ENCODE assay signal across 11 cellular contexts in the genomic region with DNA sequence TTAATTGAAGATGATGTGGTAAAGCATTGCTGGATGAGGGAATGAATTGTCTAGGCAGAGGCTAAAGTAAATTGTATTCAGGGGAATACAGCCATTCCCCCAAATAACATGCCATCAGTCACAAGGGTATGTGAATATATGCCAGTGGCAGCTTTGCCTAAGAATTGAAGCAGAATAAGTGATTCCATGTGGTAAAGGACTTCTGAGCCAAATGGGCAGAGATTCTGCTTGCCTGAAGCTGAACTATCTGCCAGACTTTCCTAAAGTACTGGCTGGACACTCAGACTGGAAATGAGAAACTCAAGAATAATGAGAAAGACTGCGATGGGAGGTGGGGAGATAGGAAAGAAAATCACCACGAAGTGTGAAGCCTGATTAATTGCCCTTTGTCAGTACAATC. TPM values are rescaled to one million over a fixed set of nuclear protein-coding genes. Genes with fewer than 3 reads are reported as not detected.
DNase-seq lines count a peak whose midpoint lies in the region; ATAC-seq lines count a peak whose summit lies in the region.
"Had no signal": no experiment of that assay in that cellular context is flagged by ENCODE, and none has a peak within 500 bp of the region (broad histone marks: within the 10 kb centered on the region; RNA-seq: fewer than 3 reads in every experiment).

No MANE protein-coding gene starts in this region.

- H3K4me3 Mint-ChIP-seq in T-helper 1 cell treated with Interleukin-12 subunit alpha and Interleukin-12 subunit beta and Interleukin-4 antibody, amounts not matched to agents 30 μg/mL and 1 μg/mL, for 36 hours = peak overlapping the region; percentile 33
- peak overlapping the region; percentile 95 for H3K4me3 Mint-ChIP-seq in activated T-helper 17 cell treated with anti-CD3 and anti-CD28 coated beads, Interleukin-2, amount 50 U/mL, for 72 hours
- peak overlapping the region; percentile 15 to 37 for H3K4me3 Mint-ChIP-seq in stimulated activated naive CD8-positive, alpha-beta T cell treated with anti-CD3 and anti-CD28 coated beads, Interleukin-15, amount 100 ng/mL, for 72 hours
- H3K4me3 Mint-ChIP-seq: memory B cell had no signal

- no peak overlapping the region for H3K27ac Mint-ChIP-seq in T-helper 1 cell treated with Interleukin-12 subunit alpha and Interleukin-12 subunit beta and Interleukin-4 antibody, amounts not matched to agents 30 μg/mL and 1 μg/mL, for 36 hours
- H3K27ac Mint-ChIP-seq in activated T-helper 17 cell treated with anti-CD3 and anti-CD28 coated beads, Interleukin-2, amount 50 U/mL, for 72 hours = peak overlapping the region; percentile 6
- peak overlapping the region in 1 of 2 donors; percentile 47 for H3K27ac Mint-ChIP-seq in stimulated activated naive CD8-positive, alpha-beta T cell treated with anti-CD3 and anti-CD28 coated beads, Interleukin-15, amount 100 ng/mL, for 72 hours

- peaks cover 11% of the 10 kb centered on the region for H3K36me3 Mint-ChIP-seq in T-helper 1 cell treated with Interleukin-12 subunit alpha and Interleukin-12 subunit beta and Interleukin-4 antibody, amounts not matched to agents 30 μg/mL and 1 μg/mL, for 36 hours (ENCODE audit: low read depth)
- peaks cover 65% of the 10 kb centered on the region for H3K36me3 Mint-ChIP-seq in activated T-helper 17 cell treated with anti-CD3 and anti-CD28 coated beads, Interleukin-2, amount 50 U/mL, for 72 hours (ENCODE audit: low read depth)

- peaks cover 55% of the 10 kb centered on the region for H3K4me1 Mint-ChIP-seq in T-helper 1 cell treated with Interleukin-12 subunit alpha and Interleukin-12 subunit beta and Interleukin-4 antibody, amounts not matched to agents 30 μg/mL and 1 μg/mL, for 36 hours (ENCODE audit: low read depth)
- H3K4me1 Mint-ChIP-seq in activated T-helper 17 cell treated with anti-CD3 and anti-CD28 coated beads, Interleukin-2, amount 50 U/mL, for 72 hours = peaks cover 54% of the 10 kb centered on the region
- peaks cover 74% of the 10 kb centered on the region for H3K4me1 Mint-ChIP-seq in stimulated activated naive CD8-positive, alpha-beta T cell treated with anti-CD3 and anti-CD28 coated beads, Interleukin-15, amount 100 ng/mL, for 72 hours

- DNase-seq in T-helper 1 cell (no peak), globus pallidus (ENCODE audit: low spot score) (peak; percentile 41), NCI-H2029 (lab: John Stamatoyannopoulos, UW) (no peak), NCI-H1930 (lab: John Stamatoyannopoulos, UW) (no peak), AG08395 (ENCODE audit: low spot score) (no peak)
- no peak for DNase-seq in stimulated activated naive CD8-positive, alpha-beta T cell treated with anti-CD3 and anti-CD28 coated beads, Interleukin-15, amount 100 ng/mL, for 72 hours
- DNase-seq: 8988T, NCI-H1694 treated with DMSO at 0.1 percent for 48 hours had no signal

- peaks cover 6% of the 10 kb centered on the region for H3K27me3 Mint-ChIP-seq in T-helper 1 cell treated with Interleukin-12 subunit alpha and Interleukin-12 subunit beta and Interleukin-4 antibody, amounts not matched to agents 30 μg/mL and 1 μg/mL, for 36 hours (ENCODE audit: low read depth)
- no peaks in the 10 kb centered on the region for H3K27me3 Mint-ChIP-seq in activated T-helper 17 cell treated with anti-CD3 and anti-CD28 coated beads, Interleukin-2, amount 50 U/mL, for 72 hours
- H3K27me3 Mint-ChIP-seq in stimulated activated naive CD8-positive, alpha-beta T cell treated with anti-CD3 and anti-CD28 coated beads, Interleukin-15, amount 100 ng/mL, for 72 hours = no peaks in the 10 kb centered on the region
- H3K27me3 Mint-ChIP-seq: memory B cell had no signal

- H3K9me3 Mint-ChIP-seq in T-helper 1 cell treated with Interleukin-12 subunit alpha and Interleukin-12 subunit beta and Interleukin-4 antibody, amounts not matched to agents 30 μg/mL and 1 μg/mL, for 36 hours = no peaks in the 10 kb centered on the region
- no peaks in the 10 kb centered on the region for H3K9me3 Mint-ChIP-seq in activated T-helper 17 cell treated with anti-CD3 and anti-CD28 coated beads, Interleukin-2, amount 50 U/mL, for 72 hours
- no peaks in the 10 kb centered on the region for H3K9me3 Mint-ChIP-seq in stimulated activated naive CD8-positive, alpha-beta T cell treated with anti-CD3 and anti-CD28 coated beads, Interleukin-15, amount 100 ng/mL, for 72 hours
- H3K9me3 Mint-ChIP-seq: memory B cell had no signal

- ATAC-seq in activated T-helper 17 cell treated with anti-CD3 and anti-CD28 coated beads, Interleukin-2, amount 50 U/mL, for 72 hours (replicated peaks) = no peak
- ATAC-seq in stimulated activated naive CD8-positive, alpha-beta T cell treated with anti-CD3 and anti-CD28 coated beads, Interleukin-15, amount 100 ng/mL, for 72 hours = no peak

RNA-seq across cellular contexts. Expression of gene LIX1L, which starts 2.4 kb away (rescaled TPM):
- 10 to 100 TPM; 43.4 to 61.2 TPM for total RNA-seq in activated T-helper 17 cell treated with anti-CD3 and anti-CD28 coated beads, Interleukin-2, amount 50 U/mL, for 72 hours

RNA-seq across cellular contexts. Expression of gene ANKRD34A, which starts 8.9 kb away (rescaled TPM):
- 1 to 10 TPM; 4.6 to 4.8 TPM for total RNA-seq in activated T-helper 17 cell treated with anti-CD3 and anti-CD28 coated beads, Interleukin-2, amount 50 U/mL, for 72 hours

RNA-seq across cellular contexts. Expression of gene POLR3GL, which starts 9.1 kb away (rescaled TPM):
- 10 to 100 TPM; 16.9 to 26.0 TPM for total RNA-seq in activated T-helper 17 cell treated with anti-CD3 and anti-CD28 coated beads, Interleukin-2, amount 50 U/mL, for 72 hours

RNA-seq across cellular contexts. Expression of gene RBM8A, which starts 28.2 kb away (rescaled TPM):
- 100 to 1,000 TPM; 222 to 275 TPM for total RNA-seq in activated T-helper 17 cell treated with anti-CD3 and anti-CD28 coated beads, Interleukin-2, amount 50 U/mL, for 72 hours

RNA-seq across cellular contexts. Expression of gene PEX11B, which starts 36.9 kb away (rescaled TPM):
- 10 to 100 TPM; 23.6 to 25.2 TPM for total RNA-seq in activated T-helper 17 cell treated with anti-CD3 and anti-CD28 coated beads, Interleukin-2, amount 50 U/mL, for 72 hours

Comparison
In these comparisons a context has a peak if more than half of its experiments do, and no peak if none do; other contexts are left out.
1. H3K4me3 Mint-ChIP-seq: peak in every context shown above with its lines; median percentile 95 in activated T-helper 17 cell treated with anti-CD3 and anti-CD28 coated beads, Interleukin-2, amount 50 U/mL, for 72 hours; 33 in T-helper 1 cell treated with Interleukin-12 subunit alpha and Interleukin-12 subunit beta and Interleukin-4 antibody, amounts not matched to agents 30 μg/mL and 1 μg/mL, for 36 hours; 26 in stimulated activated naive CD8-positive, alpha-beta T cell treated with anti-CD3 and anti-CD28 coated beads, Interleukin-15, amount 100 ng/mL, for 72 hours.